36 cellular contexts compared by ENCODE assay signal in the genomic region with DNA sequence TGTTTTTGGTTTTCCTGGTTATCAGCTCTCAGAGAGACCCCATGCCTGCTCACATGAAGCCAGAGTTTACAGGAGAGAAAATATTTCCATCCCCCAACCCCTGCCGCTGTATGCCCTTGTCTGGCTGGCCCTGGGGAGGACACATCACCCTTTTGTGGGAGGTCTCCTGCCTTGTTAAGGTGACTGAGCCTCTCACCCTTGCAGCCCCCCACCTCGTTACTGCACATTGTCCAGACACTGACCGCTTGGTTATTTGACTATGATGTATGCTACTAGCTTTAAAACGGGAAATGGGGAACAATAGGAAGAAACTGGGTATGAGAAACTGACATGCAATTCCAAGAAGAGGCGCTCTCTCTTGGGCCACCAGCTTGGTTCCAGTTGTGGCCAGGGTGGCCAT. TPM values are rescaled to one million over a fixed set of nuclear protein-coding genes. Genes with fewer than 3 reads are reported as not detected.
"Had no signal": no experiment of that assay in that cellular context is flagged by ENCODE, and none has a peak within 500 bp of the region (broad histone marks: within the 10 kb centered on the region; RNA-seq: fewer than 3 reads in every experiment).

No MANE protein-coding gene starts in this region.

- H3K27me3 ChIP-seq: body of pancreas, brain microvascular endothelial cell had no signal

- H3K27ac ChIP-seq: adrenal gland, body of pancreas, brain microvascular endothelial cell, breast epithelium, VCaP had no signal

- H3K4me3 ChIP-seq: adrenal gland, body of pancreas, breast epithelium had no signal

- DNase-seq: activated B cell treated with CpG ODN at 0.5 μM for 24 hours; activated CD4-positive, alpha-beta memory T cell treated with anti-CD3 and anti-CD28 coated beads for 36 hours; activated CD4-positive, alpha-beta T cell treated with anti-CD3 and anti-CD28 coated beads for 4 hours; activated CD4-positive, alpha-beta T cell treated with anti-CD3 and anti-CD28 coated beads, Interleukin-2, amount 50 U/mL, for 1 hour; activated CD4-positive, alpha-beta T cell treated with anti-CD3 and anti-CD28 coated beads, Interleukin-2, amount 50 U/mL, for 4 hours; activated CD4-positive, CD25-positive, alpha-beta regulatory T cell treated with anti-CD3 and anti-CD28 coated beads, Interleukin-2, amount 50 U/mL, for 72 hours; activated CD8-positive, alpha-beta memory T cell treated with anti-CD3 and anti-CD28 coated beads, Interleukin-2, amount 50 U/mL, for 4 hours; activated CD8-positive, alpha-beta T cell treated with anti-CD3 and anti-CD28 coated beads for 36 hours; activated effector memory CD4-positive, alpha-beta T cell treated with anti-CD3 and anti-CD28 coated beads, Interleukin-2, amount 50 U/mL, for 16 hours; activated gamma-delta T cell treated with Interleukin-2 at 50 U/mL for 16 hours; activated naive CD4-positive, alpha-beta T cell; activated naive CD4-positive, alpha-beta T cell treated with anti-CD3 and anti-CD28 coated beads for 36 hours; activated naive CD4-positive, alpha-beta T cell treated with anti-CD3 and anti-CD28 coated beads, Interleukin-2, amount 50 U/mL, for 16 hours; activated naive CD8-positive, alpha-beta T cell treated with anti-CD3 and anti-CD28 coated beads for 36 hours; activated T-cell treated with anti-CD3 and anti-CD28 coated beads for 4 hours; activated T-cell treated with anti-CD3 and anti-CD28 coated beads, Interleukin-2, amount 50 U/mL, for 1 hour; activated T-cell treated with anti-CD3 and anti-CD28 coated beads, Interleukin-2, amount 50 U/mL, for 4 hours; activated T-cell treated with anti-CD3 and anti-CD28 coated beads, Interleukin-2, amount 50 U/mL, for 72 hours; adrenal gland; amniotic stem cell; aorta; body of pancreas; brain microvascular endothelial cell; central memory CD4-positive, alpha-beta T cell; SW 1271; T-helper 1 cell; T-helper 2 cell; T-helper 9 cell had no signal

- ATAC-seq: activated CD8-positive, alpha-beta T cell treated with anti-CD3 and anti-CD28 coated beads for 36 hours; activated naive CD4-positive, alpha-beta T cell treated with anti-CD3 and anti-CD28 coated beads, Interleukin-2, amount 50 U/mL, for 72 hours; activated T-cell treated with anti-CD3 and anti-CD28 coated beads, Interleukin-2, amount 50 U/mL, for 4 hours; activated T-cell treated with anti-CD3 and anti-CD28 coated beads, Interleukin-2, amount 50 U/mL, for 72 hours; activated T-helper 17 cell treated with anti-CD3 and anti-CD28 coated beads, Interleukin-2, amount 50 U/mL, for 72 hours; body of pancreas had no signal

- H3K4me1 ChIP-seq: adrenal gland, body of pancreas, breast epithelium had no signal

- H3K9me3 ChIP-seq: adrenal gland, body of pancreas, breast epithelium had no signal

- H3K36me3 ChIP-seq: adrenal gland, brain microvascular endothelial cell, breast epithelium had no signal

RNA-seq across cellular contexts. Expression of a gene that starts 51.1 kb away (rescaled TPM):
- total RNA-seq: activated B cell treated with CpG ODN at 0.5 μM for 24 hours; activated CD4-positive, alpha-beta memory T cell treated with anti-CD3 and anti-CD28 coated beads for 36 hours; activated CD8-positive, alpha-beta memory T cell treated with anti-CD3 and anti-CD28 coated beads for 36 hours; activated CD8-positive, alpha-beta T cell treated with anti-CD3 and anti-CD28 coated beads for 36 hours; activated naive CD4-positive, alpha-beta T cell treated with anti-CD3 and anti-CD28 coated beads for 36 hours; activated naive CD4-positive, alpha-beta T cell treated with anti-CD3 and anti-CD28 coated beads, Interleukin-2, amount 50 U/mL, for 72 hours; activated naive CD8-positive, alpha-beta T cell treated with anti-CD3 and anti-CD28 coated beads for 36 hours; activated T-cell treated with anti-CD3 and anti-CD28 coated beads, Interleukin-2, amount 50 U/mL, for 4 hours; activated T-cell treated with anti-CD3 and anti-CD28 coated beads, Interleukin-2, amount 50 U/mL, for 72 hours; activated T-helper 1 cell treated with anti-CD3 and anti-CD28 coated beads, Interleukin-12 subunit alpha, Interleukin-12 subunit beta, Interleukin-2, Interleukin-4 antibody, amounts not matched to agents 30 ng/mL and 10 ng/mL and 1 ng/mL, durations not matched to agents 14 hours and 24 hours and 36 hours; activated T-helper 17 cell treated with anti-CD3 and anti-CD28 coated beads, Interleukin-2, amount 50 U/mL, for 72 hours; adrenal gland; aorta; astrocyte; body of pancreas; breast epithelium; cardiac septum had no signal
- polyA plus RNA-seq: adrenal gland, aorta had no signal

RNA-seq across cellular contexts. Expression of a gene that starts 51.4 kb away (rescaled TPM):
- total RNA-seq: activated B cell treated with CpG ODN at 0.5 μM for 24 hours; activated CD4-positive, alpha-beta memory T cell treated with anti-CD3 and anti-CD28 coated beads for 36 hours; activated CD8-positive, alpha-beta memory T cell treated with anti-CD3 and anti-CD28 coated beads for 36 hours; activated CD8-positive, alpha-beta T cell treated with anti-CD3 and anti-CD28 coated beads for 36 hours; activated naive CD4-positive, alpha-beta T cell treated with anti-CD3 and anti-CD28 coated beads for 36 hours; activated naive CD4-positive, alpha-beta T cell treated with anti-CD3 and anti-CD28 coated beads, Interleukin-2, amount 50 U/mL, for 72 hours; activated naive CD8-positive, alpha-beta T cell treated with anti-CD3 and anti-CD28 coated beads for 36 hours; activated T-cell treated with anti-CD3 and anti-CD28 coated beads, Interleukin-2, amount 50 U/mL, for 4 hours; activated T-cell treated with anti-CD3 and anti-CD28 coated beads, Interleukin-2, amount 50 U/mL, for 72 hours; activated T-helper 1 cell treated with anti-CD3 and anti-CD28 coated beads, Interleukin-12 subunit alpha, Interleukin-12 subunit beta, Interleukin-2, Interleukin-4 antibody, amounts not matched to agents 30 ng/mL and 10 ng/mL and 1 ng/mL, durations not matched to agents 14 hours and 24 hours and 36 hours; activated T-helper 17 cell treated with anti-CD3 and anti-CD28 coated beads, Interleukin-2, amount 50 U/mL, for 72 hours had no signal
